Comparison of ENCODE assay signal across 8 cellular contexts in genomic region chr4:101306225-101306624, GRCh38. TPM values are rescaled to one million over a fixed set of nuclear protein-coding genes. Genes with fewer than 3 reads are reported as not detected.
A peak's percentile ranks its signal among the peaks of the same experiment; 100 is the strongest.
DNase-seq lines count a peak whose midpoint lies in the region; ATAC-seq, FAIRE-seq and TF ChIP-seq lines count a peak whose summit lies in the region.

No MANE protein-coding gene starts in this region.

- RAD21 ChIA-PET in GM12878 (lab: Charles Lee; ENCODE audit: unreplicated experiment), result interaction anchor here (0.7 to 1.8 kb wide), 7 partner anchors 15 to 42 kb away, joined by 3 to 7 read pairs (median 4); partner anchors contain the start of gene PPP3CA

- no peaks in the 10 kb centered on the region; the same call in 2 of the 3 replicates for H3K9me3 ChIP-seq in GM12878 (replicated peaks; ENCODE audit: control insufficient read depth, insufficient read depth, low read length)
- H3K9me3 ChIP-seq in kidney (ENCODE audit: control insufficient read depth in 1 of 2, low read length in 2 of 2), result no peaks in the 10 kb centered on the region
- no peaks in the 10 kb centered on the region for H3K9me3 ChIP-seq in gastrocnemius medialis

- peak overlapping the region; percentile 53 for H3K27ac ChIP-seq in 22Rv1
- peak overlapping the region; percentile 5; the same call in 1 of the 2 replicates for H3K27ac ChIP-seq in GM12878 (ENCODE audit: control insufficient read depth, insufficient read depth)
- H3K27ac ChIP-seq in kidney (ENCODE audit: low read depth in 2 of 2, low read length in 2 of 2), result no peak overlapping the region
- no peak overlapping the region for H3K27ac ChIP-seq in gastrocnemius medialis

- H4K20me1 ChIP-seq in GM12878 (ENCODE audit: control insufficient read depth, insufficient read depth), result no peaks in the 10 kb centered on the region

- no peak for FAIRE-seq in GM12878 (lab: Jason Lieb, UNC)
- no peak for FAIRE-seq in kidney (lab: Jason Lieb, UNC)

- TF ChIP-seq POLR2A in GM12878 (IDR thresholded peaks at IDR 0.05; ENCODE audit: low read depth, low read length), result no peak
- TF ChIP-seq POLR2A in gastrocnemius medialis (IDR thresholded peaks at IDR 0.05), result no peak

- H2AFZ ChIP-seq in GM12878 (ENCODE audit: control insufficient read depth, low read depth, low read length), result peak overlapping the region; percentile 26; the same call in 1 of the 2 replicates

- intact Hi-C loops in GM12878 (cut with micrococcal nuclease; ENCODE audit: unreplicated experiment), result no loop called here
- intact Hi-C loops in kidney (cut with DNase I), result no loop called here
- intact Hi-C loops in gastrocnemius medialis (cut with DNase I; ENCODE audit: low total_unique reads), result no loop called here

- no peak overlapping the region; the same call in 1 of the 2 replicates for H3K9ac ChIP-seq in GM12878 (ENCODE audit: control insufficient read depth, insufficient read depth, low read length)
- H3K9ac ChIP-seq in kidney (ENCODE audit: low read length in 2 of 2), result no peak overlapping the region

- no TSS peak for BruUV-seq in GM12878 (replicated peaks; lab: Mats Ljungman, UMichigan)

- no peak for TF ChIP-seq CTCF in 22Rv1 (IDR thresholded peaks at IDR 0.05)
- TF ChIP-seq CTCF in GM12878 (IDR thresholded peaks at IDR 0.05 in 2 of 3, conservative IDR thresholded peaks at IDR 0.05 in 1 of 3; ENCODE audit: control insufficient read depth in 2 of 3, extremely low read depth in 1 of 3, insufficient read depth in 1 of 3, low read depth in 3 of 3, low read length in 3 of 3), result no peak
- TF ChIP-seq CTCF in kidney (IDR thresholded peaks at IDR 0.05; ENCODE audit: borderline replicate concordance, extremely low read depth, insufficient read depth), result no peak
- no peak for TF ChIP-seq CTCF in gastrocnemius medialis (IDR thresholded peaks at IDR 0.05 in 4 of 5, conservative IDR thresholded peaks at IDR 0.05 in 1 of 5)

- POLR2A ChIA-PET in GM12878 (lab: Charles Lee), result interaction anchor here (1.0 to 1.1 kb wide), 2 partner anchors 22 to 41 kb away, joined by 3 read pairs; partner anchors contain the start of gene PPP3CA

- 12% methylated on average over 3 of the region's 3 CpGs for WGBS in GM12878 (ENCODE audit: insufficient coverage, insufficient replicate concordance, low lambda C conversion rate, missing lambda C conversion rate)

- ATAC-seq in GM19328 (IDR thresholded peaks at IDR 0.05; ENCODE audit: unreplicated experiment) (peak; percentile 72), HG03139 (IDR thresholded peaks at IDR 0.05; ENCODE audit: unreplicated experiment) (peak; percentile 64), GM12878 (peak; percentile 73), gastrocnemius medialis (no peak)

- no peak for TF ChIP-seq RAD21 in GM12878 (IDR thresholded peaks at IDR 0.05; ENCODE audit: insufficient read depth, low read depth, low read length)

- H3K4me2 ChIP-seq in GM12878 (ENCODE audit: control insufficient read depth, insufficient read depth), result peak overlapping the region; percentile 82

- H3K36me3 ChIP-seq in GM12878 (ENCODE audit: control insufficient read depth in 2 of 2, insufficient read depth in 2 of 2, low read length in 1 of 2), result no peaks in the 10 kb centered on the region
- no peaks in the 10 kb centered on the region for H3K36me3 ChIP-seq in kidney (ENCODE audit: control insufficient read depth in 1 of 2, insufficient read depth in 2 of 2, low read length in 2 of 2)
- H3K36me3 ChIP-seq in gastrocnemius medialis, result no peaks in the 10 kb centered on the region

- DNase-seq in GM12878 (ENCODE audit: low read depth, low spot score) (no peak), kidney (no peak), cerebellum (ENCODE audit: low spot score) (no peak), activated gamma-delta T cell (lab: John Stamatoyannopoulos, UW) (no peak), gastrocnemius medialis (no peak)

- TF ChIP-seq EP300 in GM12878 (IDR thresholded peaks at IDR 0.05; ENCODE audit: borderline replicate concordance in 1 of 2, control insufficient read depth in 1 of 2, low read depth in 2 of 2, low read length in 2 of 2), result no peak

- H3K79me2 ChIP-seq in GM12878 (ENCODE audit: control insufficient read depth, insufficient read depth, low read length), result no peaks in the 10 kb centered on the region; the same call in 1 of the 2 replicates

- H3K4me3 ChIP-seq in GM12878 (peak overlapping the region; percentile 46; the same call in 1 of the 2 replicates), kidney (ENCODE audit: low read length in 2 of 2) (no peak overlapping the region), gastrocnemius medialis (no peak overlapping the region)

- H3K27me3 ChIP-seq in GM12878 (replicated peaks in 1 of 2; ENCODE audit: control insufficient read depth in 2 of 2, insufficient read depth in 2 of 2, low read length in 1 of 2), result no peaks in the 10 kb centered on the region
- H3K27me3 ChIP-seq in gastrocnemius medialis, result no peaks in the 10 kb centered on the region

- CTCF ChIA-PET in GM12878 (lab: Yijun Ruan, JAX), result interaction anchor here (0.5 to 1.7 kb wide), 6 partner anchors 10 to 424 kb away, joined by 3 to 4 read pairs (median 3); no protein-coding TSS in a partner anchor

- H3K4me1 ChIP-seq in GM12878 (ENCODE audit: control insufficient read depth, insufficient read depth, low read length) (peaks cover 22% of the 10 kb centered on the region), kidney (ENCODE audit: control insufficient read depth in 1 of 2, insufficient read depth in 1 of 2, low read depth in 1 of 2, low read length in 2 of 2) (peaks cover 0 to 6% of the 10 kb centered on the region in 2 donors), gastrocnemius medialis (peaks cover 14 to 49% of the 10 kb centered on the region in 2 donors)

- in situ Hi-C loops in GM12878 (cut with MboI) (no loop called here), gastrocnemius medialis (cut with MboI; ENCODE audit: low sequenced_read_pairs in 4 of 4) (no loop called here)

- SMC1A ChIA-PET in GM12878 (lab: Charles Lee; ENCODE audit: uncharacterized antibody, unreplicated experiment), result interaction anchor here (0.6 to 2.0 kb wide), 14 partner anchors 10 to 291 kb away, joined by 3 to 16 read pairs (median 4); partner anchors contain the start of gene PPP3CA

TF ChIP-seq in GM12878, 131 proteins besides CTCF, POLR2A, EP300 and RAD21 (continues in another document):
- TF ChIP-seq TBL1XR1 (IDR thresholded peaks at IDR 0.05; ENCODE audit: low read depth, low read length), result peak; percentile 55; the same call in 1 of the 2 replicates
- TF ChIP-seq, protein P1, sequence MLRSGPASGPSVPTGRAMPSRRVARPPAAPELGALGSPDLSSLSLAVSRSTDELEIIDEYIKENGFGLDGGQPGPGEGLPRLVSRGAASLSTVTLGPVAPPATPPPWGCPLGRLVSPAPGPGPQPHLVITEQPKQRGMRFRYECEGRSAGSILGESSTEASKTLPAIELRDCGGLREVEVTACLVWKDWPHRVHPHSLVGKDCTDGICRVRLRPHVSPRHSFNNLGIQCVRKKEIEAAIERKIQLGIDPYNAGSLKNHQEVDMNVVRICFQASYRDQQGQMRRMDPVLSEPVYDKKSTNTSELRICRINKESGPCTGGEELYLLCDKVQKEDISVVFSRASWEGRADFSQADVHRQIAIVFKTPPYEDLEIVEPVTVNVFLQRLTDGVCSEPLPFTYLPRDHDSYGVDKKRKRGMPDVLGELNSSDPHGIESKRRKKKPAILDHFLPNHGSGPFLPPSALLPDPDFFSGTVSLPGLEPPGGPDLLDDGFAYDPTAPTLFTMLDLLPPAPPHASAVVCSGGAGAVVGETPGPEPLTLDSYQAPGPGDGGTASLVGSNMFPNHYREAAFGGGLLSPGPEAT (IDR thresholded peaks at IDR 0.05; ENCODE audit: low read depth), result 0 out of 2 replicates have a peak, but pooled peaks have one; percentile 33
- 0 out of 2 replicates have a peak, but pooled peaks have one; percentile 10 for TF ChIP-seq MEF2A (IDR thresholded peaks at IDR 0.05; ENCODE audit: insufficient read depth, low read depth, low read length)
- no peak for TF ChIP-seq GABPA (IDR thresholded peaks at IDR 0.05; ENCODE audit: low read depth)
- TF ChIP-seq WRNIP1 (IDR thresholded peaks at IDR 0.05; ENCODE audit: borderline replicate concordance, low read depth, low read length), result no peak
- no peak for TF ChIP-seq POLR2AphosphoS2 (IDR thresholded peaks at IDR 0.05; ENCODE audit: low read depth, low read length)
- TF ChIP-seq IKZF1 (conservative IDR thresholded peaks at IDR 0.05), result peak; percentile 47; the same call in 1 of the 2 replicates
- no peak for TF ChIP-seq KAT2A (conservative IDR thresholded peaks at IDR 0.05; ENCODE audit: control insufficient read depth, low read depth, low read length)
- TF ChIP-seq RUNX3 (IDR thresholded peaks at IDR 0.05; ENCODE audit: low read length), result peak; percentile 77
- peak; percentile 44 to 52; a peak in 2 of 4 replicates for TF ChIP-seq IKZF2 (IDR thresholded peaks at IDR 0.05)
- 0 out of 2 replicates have a peak, but pooled peaks have one; percentile 23 for TF ChIP-seq ATF7 (IDR thresholded peaks at IDR 0.05; ENCODE audit: low read depth)
- no peak for TF ChIP-seq CBX5 (IDR thresholded peaks at IDR 0.05; ENCODE audit: low read depth)

RNA-seq across cellular contexts. Expression of gene PPP3CA, which starts 41.1 kb away (rescaled TPM):
- total RNA-seq in GM12878 (2013; cell fraction: nucleolus; rRNA removed), result 1.9 and 2.2 TPM in 2 replicates
- total RNA-seq in GM12878 (2014; rRNA removed) (0.85 and 0.87 TPM in 2 replicates), GM12878 (2014; rRNA removed; fragmentation: Illumina TruSeq; extraction: Trizol) (0.98 and 2.0 TPM in 2 replicates), GM12878 (2021) (1.4 and 2.1 TPM in 2 replicates), kidney (31.5 TPM), cerebellum (98.0 TPM), gastrocnemius medialis (10 to 100 TPM; 25.1 to 30.3 (median 26.7) TPM)
- polyA plus RNA-seq in GM12878 (2011; ENCODE audit: low read depth), result 2.8 TPM
- polyA plus RNA-seq in GM12878 (2011; rRNA removed) (9.0 and 9.8 TPM in 2 replicates), GM12878 (2014; fragmentation: Illumina TruSeq; extraction: Trizol) (1.0 and 2.0 TPM in 2 replicates), GM12878 (2014; fragmentation: Nextera tagmentation; extraction: Ambion mirVana) (under 1 TPM; 0.60 to 0.75 TPM), GM12878 (2014; rRNA removed) (0.33 and 0.58 TPM in 2 replicates), GM12878 (2016; fragmentation: Nextera tagmentation; extraction: Ambion mirVana) (1 to 10 TPM; 1.1 to 1.2 TPM), kidney (ENCODE audit: insufficient read depth, low read depth, low replicate concordance) (6.9 TPM)
- polyA plus RNA-seq in GM12878 (2011; cell fraction: cytosol; rRNA removed), result 3.2 and 4.2 TPM in 2 replicates
- 3.6 and 5.0 TPM in 2 replicates for polyA plus RNA-seq in GM12878 (2011; cell fraction: nucleus; rRNA removed)
- 4.8 and 5.0 TPM in 2 replicates for polyA plus RNA-seq in GM12878 (2012)
- 13.2 and 19.0 TPM in 2 replicates for polyA minus RNA-seq in GM12878 (2011; rRNA and poly(A)+ RNA removed)
- 6.4 and 10.1 TPM in 2 replicates for polyA minus RNA-seq in GM12878 (2011; cell fraction: cytosol; rRNA and poly(A)+ RNA removed)
- 8.5 and 14.0 TPM in 2 replicates for polyA minus RNA-seq in GM12878 (2011; cell fraction: nucleus; rRNA and poly(A)+ RNA removed)

Comparison
In these comparisons a context has a peak if more than half of its experiments do, and no peak if none do; other contexts are left out.
1. H3K27ac ChIP-seq: peak in 22Rv1 (single experiment) and GM12878 (single experiment); none in kidney (0 of 2) and gastrocnemius medialis (0 of 4).
2. ATAC-seq: peak in GM19328 (single experiment), HG03139 (single experiment) and GM12878 (single experiment); none in gastrocnemius medialis (0 of 2).
3. RNA of gene PPP3CA, which starts 41.1 kb away (total RNA-seq): 98.0 TPM in cerebellum (single experiment), 31.5 TPM in kidney (single experiment) and 25.1 to 30.3 TPM in gastrocnemius medialis; 0.85 to 2.2 TPM in GM12878; every median in the first group is over 4 times any median in the second.